ENCODE assay signal across 27 cellular contexts in genomic region chr12:87982208-87982607, GRCh38. TPM values are rescaled to one million over a fixed set of nuclear protein-coding genes. Genes with fewer than 3 reads are reported as not detected.
DNase-seq lines count a peak whose midpoint lies in the region; TF ChIP-seq lines count a peak whose summit lies in the region.
"Had no signal": no experiment of that assay in that cellular context is flagged by ENCODE, and none has a peak within 500 bp of the region (broad histone marks: within the 10 kb centered on the region; RNA-seq: fewer than 3 reads in every experiment).

No MANE protein-coding gene starts in this region.

- no peaks in the 10 kb centered on the region for H3K36me3 Mint-ChIP-seq in chondrocyte (ENCODE audit: low read depth)
- no peaks in the 10 kb centered on the region for H3K36me3 Mint-ChIP-seq in activated naive CD8-positive, alpha-beta T cell treated with anti-CD3 and anti-CD28 coated beads for 36 hours
- H3K36me3 Mint-ChIP-seq: activated CD8-positive, alpha-beta memory T cell treated with anti-CD3 and anti-CD28 coated beads, Interleukin-2, amount 10 ng/mL, durations not matched to agents 7 days and 5 days; activated naive CD8-positive, alpha-beta T cell treated with anti-CD3 and anti-CD28 coated beads, Interleukin-2, amount 10 ng/mL, durations not matched to agents 7 days and 5 days; neural progenitor cell had no signal

- DNase-seq in AG04450 (ENCODE audit: low read depth, low spot score) (peak; percentile 27), HS-5 (ENCODE audit: low read depth) (peak; percentile 14), chondrocyte (ENCODE audit: low spot score) (no peak), non-pigmented ciliary epithelial cell (ENCODE audit: low read depth) (peak; percentile 31), NOMO-1 (lab: John Stamatoyannopoulos, UW; ENCODE audit: unreplicated experiment in 2 of 2) (no peak), D341Med (ENCODE audit: low spot score) (no peak), H4 (ENCODE audit: low spot score) (no peak)
- DNase-seq in activated naive CD8-positive, alpha-beta T cell treated with anti-CD3 and anti-CD28 coated beads for 36 hours = no peak
- DNase-seq: activated CD4-positive, alpha-beta T cell treated with anti-CD3 and anti-CD28 coated beads, Interleukin-2, amount 10 ng/mL, durations not matched to agents 24 days and 14 days; activated CD8-positive, alpha-beta memory T cell treated with anti-CD3 and anti-CD28 coated beads, Interleukin-2, amount 10 ng/mL, durations not matched to agents 7 days and 5 days; activated naive CD8-positive, alpha-beta T cell treated with anti-CD3 and anti-CD28 coated beads, Interleukin-2, amount 10 ng/mL, durations not matched to agents 7 days and 5 days; gastrocnemius medialis; GDM1; H9; hypothalamus; islet precursor cell; lower lobe of right lung; NCI-H524 treated with DMSO at 0.1 percent for 48 hours; RPMI8226; stimulated activated CD4-positive, alpha-beta T cell treated with anti-CD3 and anti-CD28 coated beads, Interleukin-12 subunit alpha, Interleukin-12 subunit beta, amount 100 ng/mL, for 4 hours; stimulated activated CD4-positive, alpha-beta T cell treated with anti-CD3 and anti-CD28 coated beads, Interleukin-4, amount 100 ng/mL, for 4 hours; stimulated activated naive CD8-positive, alpha-beta T cell treated with anti-CD3 and anti-CD28 coated beads, Interleukin-15, amount 100 ng/mL, for 72 hours; transverse colon had no signal

- H3K4me1 Mint-ChIP-seq in chondrocyte (ENCODE audit: low read depth) = peaks cover 19% of the 10 kb centered on the region
- no peaks in the 10 kb centered on the region for H3K4me1 Mint-ChIP-seq in activated naive CD8-positive, alpha-beta T cell treated with anti-CD3 and anti-CD28 coated beads for 36 hours
- H3K4me1 Mint-ChIP-seq: activated CD4-positive, alpha-beta T cell treated with anti-CD3 and anti-CD28 coated beads, Interleukin-2, amount 10 ng/mL, durations not matched to agents 24 days and 14 days; activated CD8-positive, alpha-beta memory T cell treated with anti-CD3 and anti-CD28 coated beads, Interleukin-2, amount 10 ng/mL, durations not matched to agents 7 days and 5 days; activated naive CD8-positive, alpha-beta T cell treated with anti-CD3 and anti-CD28 coated beads, Interleukin-2, amount 10 ng/mL, durations not matched to agents 7 days and 5 days; H9; neural progenitor cell; stimulated activated naive CD8-positive, alpha-beta T cell treated with anti-CD3 and anti-CD28 coated beads, Interleukin-15, amount 100 ng/mL, for 72 hours had no signal

- H3K27me3 ChIP-seq in AG04450 (ENCODE audit: control insufficient read depth, insufficient read depth, low read length) = no peaks in the 10 kb centered on the region
- H3K27me3 ChIP-seq: gastrocnemius medialis, neural progenitor cell, transverse colon had no signal

- peak overlapping the region; percentile 60 for H3K27ac Mint-ChIP-seq in chondrocyte (ENCODE audit: unreplicated experiment)
- no peak overlapping the region for H3K27ac Mint-ChIP-seq in activated naive CD8-positive, alpha-beta T cell treated with anti-CD3 and anti-CD28 coated beads for 36 hours
- H3K27ac Mint-ChIP-seq: activated CD4-positive, alpha-beta T cell treated with anti-CD3 and anti-CD28 coated beads, Interleukin-2, amount 10 ng/mL, durations not matched to agents 24 days and 14 days; activated CD8-positive, alpha-beta memory T cell treated with anti-CD3 and anti-CD28 coated beads, Interleukin-2, amount 10 ng/mL, durations not matched to agents 7 days and 5 days; activated naive CD8-positive, alpha-beta T cell treated with anti-CD3 and anti-CD28 coated beads, Interleukin-2, amount 10 ng/mL, durations not matched to agents 7 days and 5 days; H9; neural progenitor cell; stimulated activated naive CD8-positive, alpha-beta T cell treated with anti-CD3 and anti-CD28 coated beads, Interleukin-15, amount 100 ng/mL, for 72 hours had no signal

- H3K4me3 Mint-ChIP-seq in chondrocyte (ENCODE audit: unreplicated experiment) = no peak overlapping the region
- no peak overlapping the region for H3K4me3 Mint-ChIP-seq in activated naive CD8-positive, alpha-beta T cell treated with anti-CD3 and anti-CD28 coated beads for 36 hours
- H3K4me3 Mint-ChIP-seq: activated CD4-positive, alpha-beta T cell treated with anti-CD3 and anti-CD28 coated beads, Interleukin-2, amount 10 ng/mL, durations not matched to agents 24 days and 14 days; activated CD8-positive, alpha-beta memory T cell treated with anti-CD3 and anti-CD28 coated beads, Interleukin-2, amount 10 ng/mL, durations not matched to agents 7 days and 5 days; activated naive CD8-positive, alpha-beta T cell treated with anti-CD3 and anti-CD28 coated beads, Interleukin-2, amount 10 ng/mL, durations not matched to agents 7 days and 5 days; H9; neural progenitor cell; stimulated activated naive CD8-positive, alpha-beta T cell treated with anti-CD3 and anti-CD28 coated beads, Interleukin-15, amount 100 ng/mL, for 72 hours had no signal

- CTCF ChIA-PET in AG04450 (lab: Charles Lee) = interaction anchor here (0.6 kb wide), 1 partner anchor 582 kb away, joined by 4 read pairs; no protein-coding TSS in a partner anchor

- TF ChIP-seq CTCF in AG04450 (IDR thresholded peaks at IDR 0.05; ENCODE audit: low read depth, low read length) = no peak
- TF ChIP-seq CTCF in chondrocyte (IDR thresholded peaks at IDR 0.05) = no peak

- H3K4me3 ChIP-seq in AG04450 (ENCODE audit: low read depth, low read length) = no peak overlapping the region; the same call in 1 of the 2 replicates
- H3K4me3 ChIP-seq: gastrocnemius medialis, K562, lower lobe of right lung, neural progenitor cell, transverse colon had no signal

- H3K9me3 ChIP-seq in AG04450 (ENCODE audit: control insufficient read depth, insufficient read depth, low read length) = no peaks in the 10 kb centered on the region
- H3K9me3 ChIP-seq: gastrocnemius medialis, lower lobe of right lung, transverse colon had no signal

- H3K27me3 Mint-ChIP-seq in chondrocyte (ENCODE audit: low read depth) = no peaks in the 10 kb centered on the region
- no peaks in the 10 kb centered on the region for H3K27me3 Mint-ChIP-seq in activated naive CD8-positive, alpha-beta T cell treated with anti-CD3 and anti-CD28 coated beads for 36 hours
- H3K27me3 Mint-ChIP-seq: activated CD4-positive, alpha-beta T cell treated with anti-CD3 and anti-CD28 coated beads, Interleukin-2, amount 10 ng/mL, durations not matched to agents 24 days and 14 days; activated CD8-positive, alpha-beta memory T cell treated with anti-CD3 and anti-CD28 coated beads, Interleukin-2, amount 10 ng/mL, durations not matched to agents 7 days and 5 days; activated naive CD8-positive, alpha-beta T cell treated with anti-CD3 and anti-CD28 coated beads, Interleukin-2, amount 10 ng/mL, durations not matched to agents 7 days and 5 days had no signal

- peak overlapping the region; percentile 48 for H3K27ac ChIP-seq in AG04450 (ENCODE audit: low read depth, low read length)
- H3K27ac ChIP-seq: C4-2B, gastrocnemius medialis, lower lobe of right lung, neural progenitor cell, transverse colon, VCaP had no signal

- peaks cover 4% of the 10 kb centered on the region for H3K9me3 Mint-ChIP-seq in chondrocyte (ENCODE audit: low read depth)
- H3K9me3 Mint-ChIP-seq in activated naive CD8-positive, alpha-beta T cell treated with anti-CD3 and anti-CD28 coated beads for 36 hours = no peaks in the 10 kb centered on the region
- H3K9me3 Mint-ChIP-seq: activated CD4-positive, alpha-beta T cell treated with anti-CD3 and anti-CD28 coated beads, Interleukin-2, amount 10 ng/mL, durations not matched to agents 24 days and 14 days; activated naive CD8-positive, alpha-beta T cell treated with anti-CD3 and anti-CD28 coated beads, Interleukin-2, amount 10 ng/mL, durations not matched to agents 7 days and 5 days; H9; neural progenitor cell; stimulated activated naive CD8-positive, alpha-beta T cell treated with anti-CD3 and anti-CD28 coated beads, Interleukin-15, amount 100 ng/mL, for 72 hours had no signal

- POLR2A ChIA-PET in AG04450 (lab: Yijun Ruan, JAX) = interaction anchor here (0.8 kb wide), 1 partner anchor 54 kb away, joined by 3 read pairs; no protein-coding TSS in a partner anchor

RNA-seq across cellular contexts. Expression of gene C12orf50, which starts 47.0 kb away (rescaled TPM):
- polyA plus RNA-seq in AG04450 (2011; rRNA removed) = not detected in 2 replicates
- polyA minus RNA-seq in AG04450 (2011; rRNA and poly(A)+ RNA removed) = not detected in 2 replicates
- total RNA-seq in chondrocyte = 0.31 TPM in 1 of 3 replicates, not detected in the others
- total RNA-seq in activated naive CD8-positive, alpha-beta T cell treated with anti-CD3 and anti-CD28 coated beads for 36 hours = under 1 TPM in 1 of 2 experiments, not detected in 1; 0.16 TPM
- not detected in 2 replicates for total RNA-seq in H4 (2014; rRNA removed; shearing (Covaris generic))
- total RNA-seq: activated CD4-positive, alpha-beta T cell treated with anti-CD3 and anti-CD28 coated beads, Interleukin-2, amount 10 ng/mL, durations not matched to agents 24 days and 14 days; gastrocnemius medialis; lower lobe of right lung; transverse colon had no signal

Comparison
In these comparisons a context has a peak if more than half of its experiments do, and no peak if none do; other contexts are left out.
1. DNase-seq: peak in AG04450 (single experiment), HS-5 (single experiment) and non-pigmented ciliary epithelial cell (single experiment); none in chondrocyte (single experiment), NOMO-1 (0 of 2), D341Med (single experiment), activated naive CD8-positive, alpha-beta T cell treated with anti-CD3 and anti-CD28 coated beads for 36 hours (single experiment) and H4 (single experiment).